Comparison of ENCODE assay signal across 8 cellular contexts in genomic region chrX:73214366-73215094, GRCh38. TPM values are rescaled to one million over a fixed set of nuclear protein-coding genes. Genes with fewer than 3 reads are reported as not detected.
DNase-seq lines count a peak whose midpoint lies in the region; ATAC-seq and TF ChIP-seq lines count a peak whose summit lies in the region.
"Had no signal": no experiment of that assay in that cellular context is flagged by ENCODE, and none has a peak within 500 bp of the region (broad histone marks: within the 10 kb centered on the region; RNA-seq: fewer than 3 reads in every experiment).

Gene NAP1L2, minus strand, starts transcription at chrX:73214851. Its CDS starts 359 bp downstream, at chrX:73214492.

- no peaks in the 10 kb centered on the region for H3K9me3 ChIP-seq in lung (ENCODE audit: control insufficient read depth in 2 of 2, insufficient read depth in 1 of 2, low read length in 1 of 2)
- H3K9me3 ChIP-seq: neutrophil had no signal

- H3K27me3 ChIP-seq in lung (ENCODE audit: control insufficient read depth, insufficient read depth): no peaks in the 10 kb centered on the region

- H3K36me3 ChIP-seq in lung (ENCODE audit: control insufficient read depth in 2 of 2, insufficient read depth in 2 of 2, low read length in 2 of 2): no peaks in the 10 kb centered on the region
- H3K36me3 ChIP-seq: neutrophil had no signal

- peak within 1 kb of the TSS; percentile 68 to 95 for H3K27ac Mint-ChIP-seq in effector memory CD8-positive, alpha-beta T cell

- peak within 1 kb of the TSS; percentile 40 for H3K4me3 ChIP-seq in lung

- DNase-seq in activated CD4-positive, alpha-beta T cell treated with anti-CD3 and anti-CD28 coated beads, Interleukin-2, amount 50 U/mL, for 4 hours: peak; percentile 25 to 27
- DNase-seq in effector memory CD8-positive, alpha-beta T cell: peak; percentile 9 to 10 (median 9)
- DNase-seq in lung (ENCODE audit: low spot score): no peak
- DNase-seq in stimulated activated CD8-positive, alpha-beta memory T cell treated with anti-CD3 and anti-CD28 coated beads, Interleukin-15, amount 100 ng/mL, for 1 hour (ENCODE audit: low read depth): peak; percentile 1
- no peak for DNase-seq in T-helper 9 cell

- H3K27ac ChIP-seq in lung (ENCODE audit: low read depth in 1 of 2, low read length in 1 of 2): peak within 1 kb of the TSS in 1 of 2 donors; percentile 39
- H3K27ac ChIP-seq: neutrophil had no signal

- no peaks in the 10 kb centered on the region for H3K9me3 Mint-ChIP-seq in effector memory CD8-positive, alpha-beta T cell

- peaks cover 0 to 18% of the 10 kb centered on the region in 2 donors for H3K27me3 Mint-ChIP-seq in effector memory CD8-positive, alpha-beta T cell

- H3K36me3 Mint-ChIP-seq in effector memory CD8-positive, alpha-beta T cell (ENCODE audit: insufficient read depth): peaks cover 4% of the 10 kb centered on the region

- 1 to 35% methylated on average over 33 to 34 of the region's 34 CpGs for WGBS in lung, 2 donors

- peak within 1 kb of the TSS; percentile 76 to 84 for H3K4me3 Mint-ChIP-seq in effector memory CD8-positive, alpha-beta T cell

- no peak for TF ChIP-seq CTCF in lung (IDR thresholded peaks at IDR 0.05; ENCODE audit: control extremely low read depth, extremely low read depth)

- no peaks in the 10 kb centered on the region for H3K4me1 ChIP-seq in lung (ENCODE audit: control insufficient read depth in 2 of 2, insufficient read depth in 2 of 2, low read length in 2 of 2)

- ATAC-seq in GM19043 (IDR thresholded peaks at IDR 0.05; ENCODE audit: low read depth, unreplicated experiment): peak; percentile 49
- peak; percentile 90 for ATAC-seq in HG03442 (IDR thresholded peaks at IDR 0.05; ENCODE audit: unreplicated experiment)
- ATAC-seq in effector memory CD8-positive, alpha-beta T cell (replicated peaks): peak; percentile 83
- ATAC-seq in lung (ENCODE audit: insufficient read depth, low FRiP score): peak; percentile 78

- H3K4me1 Mint-ChIP-seq in effector memory CD8-positive, alpha-beta T cell (ENCODE audit: low read depth in 2 of 2): peaks cover 3 to 8% of the 10 kb centered on the region in 2 donors

RNA-seq across cellular contexts. Expression of gene NAP1L2, which starts in this region (rescaled TPM):
- 1 to 10 TPM in 1 of 2 donors, under 1 TPM in 1; 0.46 to 3.3 TPM for total RNA-seq in lung
- polyA plus RNA-seq in lung: 1 to 10 TPM in 1 of 2 donors, under 1 TPM in 1; 0.88 to 1.7 TPM

Comparison
In these comparisons a context has a peak if more than half of its experiments do, and no peak if none do; other contexts are left out.
1. DNase-seq: peak in activated CD4-positive, alpha-beta T cell treated with anti-CD3 and anti-CD28 coated beads, Interleukin-2, amount 50 U/mL, for 4 hours (2 of 2), effector memory CD8-positive, alpha-beta T cell (3 of 3) and stimulated activated CD8-positive, alpha-beta memory T cell treated with anti-CD3 and anti-CD28 coated beads, Interleukin-15, amount 100 ng/mL, for 1 hour (single experiment); none in lung (single experiment) and T-helper 9 cell (single experiment).
2. Peak in every context shown above with its lines, with median percentiles within 50 percentile points of each other: ATAC-seq.